ENCODE assay signal across 1 cellular context in the genomic region with DNA sequence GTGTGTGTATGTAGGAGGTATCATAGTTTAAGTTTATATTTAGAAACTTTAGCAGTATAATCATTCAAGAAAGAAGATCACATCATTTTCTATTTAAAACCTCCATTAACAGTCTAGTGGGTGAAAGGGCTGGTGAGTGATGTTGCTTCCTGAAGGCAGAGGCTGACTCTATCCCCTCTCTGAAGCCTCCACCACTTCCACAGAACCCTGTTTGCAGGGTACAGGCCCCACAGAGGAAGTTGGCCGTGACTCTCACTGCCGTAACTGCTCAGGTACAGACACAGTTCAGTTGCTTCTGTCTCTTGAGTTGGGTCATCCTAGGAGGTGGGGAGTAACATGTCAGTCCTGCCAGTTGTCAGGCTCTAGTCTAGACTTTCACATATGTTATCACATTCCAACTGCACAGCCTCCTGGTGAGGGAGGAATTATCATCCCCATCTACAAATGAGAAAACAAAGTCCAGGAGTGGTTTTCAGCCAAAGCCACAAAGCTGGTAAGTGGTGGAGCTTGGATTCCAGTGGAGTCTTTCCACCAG.
A peak's percentile ranks its signal among the peaks of the same experiment; 100 is the strongest.
TF ChIP-seq lines count a peak whose summit lies in the region.

No MANE protein-coding gene starts in this region.

TF ChIP-seq in HepG2, 621 proteins besides CTCF, POLR2A, EP300 and RAD21 (continues in another document):
- no peak for TF ChIP-seq BORCS8-MEF2B (CRISPR knock-in tag; IDR thresholded peaks at IDR 0.05)
- TF ChIP-seq ZNF33B (CRISPR knock-in tag; IDR thresholded peaks at IDR 0.05), result peak; percentile 54; the same call in 1 of the 2 replicates
- TF ChIP-seq ZNF546 (CRISPR knock-in tag; conservative IDR thresholded peaks at IDR 0.05), result 0 out of 2 replicates have a peak, but pooled peaks have one; percentile 43
- no peak for TF ChIP-seq ZSCAN20 (CRISPR knock-in tag; IDR thresholded peaks at IDR 0.05; ENCODE audit: borderline replicate concordance)
- peak; percentile 67; the same call in 1 of the 2 replicates for TF ChIP-seq RCOR2 (CRISPR knock-in tag; IDR thresholded peaks at IDR 0.05)
- TF ChIP-seq, protein P1, sequence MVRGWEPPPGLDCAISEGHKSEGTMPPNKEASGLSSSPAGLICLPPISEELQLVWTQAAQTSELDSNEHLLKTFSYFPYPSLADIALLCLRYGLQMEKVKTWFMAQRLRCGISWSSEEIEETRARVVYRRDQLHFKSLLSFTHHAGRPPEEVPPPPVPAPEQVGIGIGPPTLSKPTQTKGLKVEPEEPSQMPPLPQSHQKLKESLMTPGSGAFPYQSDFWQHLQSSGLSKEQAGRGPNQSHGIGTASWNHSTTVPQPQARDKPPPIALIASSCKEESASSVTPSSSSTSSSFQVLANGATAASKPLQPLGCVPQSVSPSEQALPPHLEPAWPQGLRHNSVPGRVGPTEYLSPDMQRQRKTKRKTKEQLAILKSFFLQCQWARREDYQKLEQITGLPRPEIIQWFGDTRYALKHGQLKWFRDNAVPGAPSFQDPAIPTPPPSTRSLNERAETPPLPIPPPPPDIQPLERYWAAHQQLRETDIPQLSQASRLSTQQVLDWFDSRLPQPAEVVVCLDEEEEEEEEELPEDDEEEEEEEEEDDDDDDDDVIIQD (CRISPR knock-in tag; IDR thresholded peaks at IDR 0.05; ENCODE audit: low read depth), result 0 out of 2 replicates have a peak, but pooled peaks have one; percentile 23
- TF ChIP-seq, protein P2, sequence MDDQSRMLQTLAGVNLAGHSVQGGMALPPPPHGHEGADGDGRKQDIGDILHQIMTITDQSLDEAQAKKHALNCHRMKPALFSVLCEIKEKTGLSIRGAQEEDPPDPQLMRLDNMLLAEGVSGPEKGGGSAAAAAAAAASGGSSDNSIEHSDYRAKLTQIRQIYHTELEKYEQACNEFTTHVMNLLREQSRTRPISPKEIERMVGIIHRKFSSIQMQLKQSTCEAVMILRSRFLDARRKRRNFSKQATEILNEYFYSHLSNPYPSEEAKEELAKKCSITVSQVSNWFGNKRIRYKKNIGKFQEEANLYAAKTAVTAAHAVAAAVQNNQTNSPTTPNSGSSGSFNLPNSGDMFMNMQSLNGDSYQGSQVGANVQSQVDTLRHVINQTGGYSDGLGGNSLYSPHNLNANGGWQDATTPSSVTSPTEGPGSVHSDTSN (CRISPR knock-in tag; IDR thresholded peaks at IDR 0.05; ENCODE audit: borderline replicate concordance), result no peak
- TF ChIP-seq, protein P3, sequence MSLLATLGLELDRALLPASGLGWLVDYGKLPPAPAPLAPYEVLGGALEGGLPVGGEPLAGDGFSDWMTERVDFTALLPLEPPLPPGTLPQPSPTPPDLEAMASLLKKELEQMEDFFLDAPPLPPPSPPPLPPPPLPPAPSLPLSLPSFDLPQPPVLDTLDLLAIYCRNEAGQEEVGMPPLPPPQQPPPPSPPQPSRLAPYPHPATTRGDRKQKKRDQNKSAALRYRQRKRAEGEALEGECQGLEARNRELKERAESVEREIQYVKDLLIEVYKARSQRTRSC (CRISPR knock-in tag; IDR thresholded peaks at IDR 0.05; ENCODE audit: low read depth), result no peak
- TF ChIP-seq, protein P4, sequence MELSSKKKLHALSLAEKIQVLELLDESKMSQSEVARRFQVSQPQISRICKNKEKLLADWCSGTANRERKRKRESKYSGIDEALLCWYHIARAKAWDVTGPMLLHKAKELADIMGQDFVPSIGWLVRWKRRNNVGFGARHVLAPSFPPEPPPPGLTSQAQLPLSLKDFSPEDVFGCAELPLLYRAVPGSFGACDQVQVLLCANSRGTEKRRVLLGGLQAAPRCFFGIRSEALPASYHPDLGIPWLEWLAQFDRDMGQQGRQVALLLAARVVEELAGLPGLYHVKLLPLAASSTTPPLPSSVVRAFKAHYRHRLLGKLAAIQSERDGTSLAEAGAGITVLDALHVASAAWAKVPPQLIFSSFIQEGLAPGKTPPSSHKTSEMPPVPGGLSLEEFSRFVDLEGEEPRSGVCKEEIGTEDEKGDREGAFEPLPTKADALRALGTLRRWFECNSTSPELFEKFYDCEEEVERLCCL (CRISPR knock-in tag; IDR thresholded peaks at IDR 0.05; ENCODE audit: borderline replicate concordance), result no peak
- TF ChIP-seq, protein P5, sequence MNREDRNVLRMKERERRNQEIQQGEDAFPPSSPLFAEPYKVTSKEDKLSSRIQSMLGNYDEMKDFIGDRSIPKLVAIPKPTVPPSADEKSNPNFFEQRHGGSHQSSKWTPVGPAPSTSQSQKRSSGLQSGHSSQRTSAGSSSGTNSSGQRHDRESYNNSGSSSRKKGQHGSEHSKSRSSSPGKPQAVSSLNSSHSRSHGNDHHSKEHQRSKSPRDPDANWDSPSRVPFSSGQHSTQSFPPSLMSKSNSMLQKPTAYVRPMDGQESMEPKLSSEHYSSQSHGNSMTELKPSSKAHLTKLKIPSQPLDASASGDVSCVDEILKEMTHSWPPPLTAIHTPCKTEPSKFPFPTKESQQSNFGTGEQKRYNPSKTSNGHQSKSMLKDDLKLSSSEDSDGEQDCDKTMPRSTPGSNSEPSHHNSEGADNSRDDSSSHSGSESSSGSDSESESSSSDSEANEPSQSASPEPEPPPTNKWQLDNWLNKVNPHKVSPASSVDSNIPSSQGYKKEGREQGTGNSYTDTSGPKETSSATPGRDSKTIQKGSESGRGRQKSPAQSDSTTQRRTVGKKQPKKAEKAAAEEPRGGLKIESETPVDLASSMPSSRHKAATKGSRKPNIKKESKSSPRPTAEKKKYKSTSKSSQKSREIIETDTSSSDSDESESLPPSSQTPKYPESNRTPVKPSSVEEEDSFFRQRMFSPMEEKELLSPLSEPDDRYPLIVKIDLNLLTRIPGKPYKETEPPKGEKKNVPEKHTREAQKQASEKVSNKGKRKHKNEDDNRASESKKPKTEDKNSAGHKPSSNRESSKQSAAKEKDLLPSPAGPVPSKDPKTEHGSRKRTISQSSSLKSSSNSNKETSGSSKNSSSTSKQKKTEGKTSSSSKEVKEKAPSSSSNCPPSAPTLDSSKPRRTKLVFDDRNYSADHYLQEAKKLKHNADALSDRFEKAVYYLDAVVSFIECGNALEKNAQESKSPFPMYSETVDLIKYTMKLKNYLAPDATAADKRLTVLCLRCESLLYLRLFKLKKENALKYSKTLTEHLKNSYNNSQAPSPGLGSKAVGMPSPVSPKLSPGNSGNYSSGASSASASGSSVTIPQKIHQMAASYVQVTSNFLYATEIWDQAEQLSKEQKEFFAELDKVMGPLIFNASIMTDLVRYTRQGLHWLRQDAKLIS (CRISPR knock-in tag; IDR thresholded peaks at IDR 0.05), result no peak
- TF ChIP-seq ETV5 (CRISPR knock-in tag; IDR thresholded peaks at IDR 0.05; ENCODE audit: borderline replicate concordance), result no peak
- TF ChIP-seq HNF4A (CRISPR knock-in tag; IDR thresholded peaks at IDR 0.05), result 0 out of 2 replicates have a peak, but pooled peaks have one; percentile 23
- no peak for TF ChIP-seq KDM3A (CRISPR knock-in tag; IDR thresholded peaks at IDR 0.05; ENCODE audit: low read depth)
- TF ChIP-seq, protein P6, sequence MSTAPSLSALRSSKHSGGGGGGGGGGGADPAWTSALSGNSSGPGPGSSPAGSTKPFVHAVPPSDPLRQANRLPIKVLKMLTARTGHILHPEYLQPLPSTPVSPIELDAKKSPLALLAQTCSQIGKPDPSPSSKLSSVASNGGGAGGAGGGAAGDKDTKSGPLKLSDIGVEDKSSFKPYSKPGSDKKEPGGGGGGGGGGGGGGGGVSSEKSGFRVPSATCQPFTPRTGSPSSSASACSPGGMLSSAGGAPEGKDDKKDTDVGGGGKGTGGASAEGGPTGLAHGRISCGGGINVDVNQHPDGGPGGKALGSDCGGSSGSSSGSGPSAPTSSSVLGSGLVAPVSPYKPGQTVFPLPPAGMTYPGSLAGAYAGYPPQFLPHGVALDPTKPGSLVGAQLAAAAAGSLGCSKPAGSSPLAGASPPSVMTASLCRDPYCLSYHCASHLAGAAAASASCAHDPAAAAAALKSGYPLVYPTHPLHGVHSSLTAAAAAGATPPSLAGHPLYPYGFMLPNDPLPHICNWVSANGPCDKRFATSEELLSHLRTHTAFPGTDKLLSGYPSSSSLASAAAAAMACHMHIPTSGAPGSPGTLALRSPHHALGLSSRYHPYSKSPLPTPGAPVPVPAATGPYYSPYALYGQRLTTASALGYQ (CRISPR knock-in tag; IDR thresholded peaks at IDR 0.05), result no peak
- TF ChIP-seq TEAD2 (CRISPR knock-in tag; IDR thresholded peaks at IDR 0.05), result no peak
- peak; percentile 60 for TF ChIP-seq KDM1A (CRISPR knock-in tag; IDR thresholded peaks at IDR 0.05)
- TF ChIP-seq ADNP (CRISPR knock-in tag; IDR thresholded peaks at IDR 0.05), result peak; percentile 46; the same call in 1 of the 2 replicates
- TF ChIP-seq ZC3H13 (CRISPR knock-in tag; IDR thresholded peaks at IDR 0.05), result no peak
- TF ChIP-seq, protein P7, sequence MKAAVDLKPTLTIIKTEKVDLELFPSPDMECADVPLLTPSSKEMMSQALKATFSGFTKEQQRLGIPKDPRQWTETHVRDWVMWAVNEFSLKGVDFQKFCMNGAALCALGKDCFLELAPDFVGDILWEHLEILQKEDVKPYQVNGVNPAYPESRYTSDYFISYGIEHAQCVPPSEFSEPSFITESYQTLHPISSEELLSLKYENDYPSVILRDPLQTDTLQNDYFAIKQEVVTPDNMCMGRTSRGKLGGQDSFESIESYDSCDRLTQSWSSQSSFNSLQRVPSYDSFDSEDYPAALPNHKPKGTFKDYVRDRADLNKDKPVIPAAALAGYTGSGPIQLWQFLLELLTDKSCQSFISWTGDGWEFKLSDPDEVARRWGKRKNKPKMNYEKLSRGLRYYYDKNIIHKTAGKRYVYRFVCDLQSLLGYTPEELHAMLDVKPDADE (CRISPR knock-in tag; IDR thresholded peaks at IDR 0.05), result no peak
- 0 out of 2 replicates have a peak, but pooled peaks have one; percentile 25 for TF ChIP-seq IRF2 (CRISPR knock-in tag; IDR thresholded peaks at IDR 0.05)
- TF ChIP-seq, protein P8, sequence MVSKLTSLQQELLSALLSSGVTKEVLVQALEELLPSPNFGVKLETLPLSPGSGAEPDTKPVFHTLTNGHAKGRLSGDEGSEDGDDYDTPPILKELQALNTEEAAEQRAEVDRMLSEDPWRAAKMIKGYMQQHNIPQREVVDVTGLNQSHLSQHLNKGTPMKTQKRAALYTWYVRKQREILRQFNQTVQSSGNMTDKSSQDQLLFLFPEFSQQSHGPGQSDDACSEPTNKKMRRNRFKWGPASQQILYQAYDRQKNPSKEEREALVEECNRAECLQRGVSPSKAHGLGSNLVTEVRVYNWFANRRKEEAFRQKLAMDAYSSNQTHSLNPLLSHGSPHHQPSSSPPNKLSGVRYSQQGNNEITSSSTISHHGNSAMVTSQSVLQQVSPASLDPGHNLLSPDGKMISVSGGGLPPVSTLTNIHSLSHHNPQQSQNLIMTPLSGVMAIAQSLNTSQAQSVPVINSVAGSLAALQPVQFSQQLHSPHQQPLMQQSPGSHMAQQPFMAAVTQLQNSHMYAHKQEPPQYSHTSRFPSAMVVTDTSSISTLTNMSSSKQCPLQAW (CRISPR knock-in tag; IDR thresholded peaks at IDR 0.05), result peak; percentile 50; the same call in 1 of the 2 replicates
- peak; percentile 98 for TF ChIP-seq ZMYM3 (CRISPR knock-in tag; IDR thresholded peaks at IDR 0.05)
- TF ChIP-seq NONO (IDR thresholded peaks at IDR 0.05), result no peak
- TF ChIP-seq NONO (CRISPR knock-in tag; conservative IDR thresholded peaks at IDR 0.05), result no peak
- TF ChIP-seq, protein P9, sequence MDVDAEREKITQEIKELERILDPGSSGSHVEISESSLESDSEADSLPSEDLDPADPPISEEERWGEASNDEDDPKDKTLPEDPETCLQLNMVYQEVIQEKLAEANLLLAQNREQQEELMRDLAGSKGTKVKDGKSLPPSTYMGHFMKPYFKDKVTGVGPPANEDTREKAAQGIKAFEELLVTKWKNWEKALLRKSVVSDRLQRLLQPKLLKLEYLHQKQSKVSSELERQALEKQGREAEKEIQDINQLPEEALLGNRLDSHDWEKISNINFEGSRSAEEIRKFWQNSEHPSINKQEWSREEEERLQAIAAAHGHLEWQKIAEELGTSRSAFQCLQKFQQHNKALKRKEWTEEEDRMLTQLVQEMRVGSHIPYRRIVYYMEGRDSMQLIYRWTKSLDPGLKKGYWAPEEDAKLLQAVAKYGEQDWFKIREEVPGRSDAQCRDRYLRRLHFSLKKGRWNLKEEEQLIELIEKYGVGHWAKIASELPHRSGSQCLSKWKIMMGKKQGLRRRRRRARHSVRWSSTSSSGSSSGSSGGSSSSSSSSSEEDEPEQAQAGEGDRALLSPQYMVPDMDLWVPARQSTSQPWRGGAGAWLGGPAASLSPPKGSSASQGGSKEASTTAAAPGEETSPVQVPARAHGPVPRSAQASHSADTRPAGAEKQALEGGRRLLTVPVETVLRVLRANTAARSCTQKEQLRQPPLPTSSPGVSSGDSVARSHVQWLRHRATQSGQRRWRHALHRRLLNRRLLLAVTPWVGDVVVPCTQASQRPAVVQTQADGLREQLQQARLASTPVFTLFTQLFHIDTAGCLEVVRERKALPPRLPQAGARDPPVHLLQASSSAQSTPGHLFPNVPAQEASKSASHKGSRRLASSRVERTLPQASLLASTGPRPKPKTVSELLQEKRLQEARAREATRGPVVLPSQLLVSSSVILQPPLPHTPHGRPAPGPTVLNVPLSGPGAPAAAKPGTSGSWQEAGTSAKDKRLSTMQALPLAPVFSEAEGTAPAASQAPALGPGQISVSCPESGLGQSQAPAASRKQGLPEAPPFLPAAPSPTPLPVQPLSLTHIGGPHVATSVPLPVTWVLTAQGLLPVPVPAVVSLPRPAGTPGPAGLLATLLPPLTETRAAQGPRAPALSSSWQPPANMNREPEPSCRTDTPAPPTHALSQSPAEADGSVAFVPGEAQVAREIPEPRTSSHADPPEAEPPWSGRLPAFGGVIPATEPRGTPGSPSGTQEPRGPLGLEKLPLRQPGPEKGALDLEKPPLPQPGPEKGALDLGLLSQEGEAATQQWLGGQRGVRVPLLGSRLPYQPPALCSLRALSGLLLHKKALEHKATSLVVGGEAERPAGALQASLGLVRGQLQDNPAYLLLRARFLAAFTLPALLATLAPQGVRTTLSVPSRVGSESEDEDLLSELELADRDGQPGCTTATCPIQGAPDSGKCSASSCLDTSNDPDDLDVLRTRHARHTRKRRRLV (CRISPR knock-in tag; IDR thresholded peaks at IDR 0.05), result no peak
- TF ChIP-seq ZNF737 (CRISPR knock-in tag; IDR thresholded peaks at IDR 0.05; ENCODE audit: borderline replicate concordance), result 0 out of 2 replicates have a peak, but pooled peaks have one; percentile 25
- TF ChIP-seq, protein P10, sequence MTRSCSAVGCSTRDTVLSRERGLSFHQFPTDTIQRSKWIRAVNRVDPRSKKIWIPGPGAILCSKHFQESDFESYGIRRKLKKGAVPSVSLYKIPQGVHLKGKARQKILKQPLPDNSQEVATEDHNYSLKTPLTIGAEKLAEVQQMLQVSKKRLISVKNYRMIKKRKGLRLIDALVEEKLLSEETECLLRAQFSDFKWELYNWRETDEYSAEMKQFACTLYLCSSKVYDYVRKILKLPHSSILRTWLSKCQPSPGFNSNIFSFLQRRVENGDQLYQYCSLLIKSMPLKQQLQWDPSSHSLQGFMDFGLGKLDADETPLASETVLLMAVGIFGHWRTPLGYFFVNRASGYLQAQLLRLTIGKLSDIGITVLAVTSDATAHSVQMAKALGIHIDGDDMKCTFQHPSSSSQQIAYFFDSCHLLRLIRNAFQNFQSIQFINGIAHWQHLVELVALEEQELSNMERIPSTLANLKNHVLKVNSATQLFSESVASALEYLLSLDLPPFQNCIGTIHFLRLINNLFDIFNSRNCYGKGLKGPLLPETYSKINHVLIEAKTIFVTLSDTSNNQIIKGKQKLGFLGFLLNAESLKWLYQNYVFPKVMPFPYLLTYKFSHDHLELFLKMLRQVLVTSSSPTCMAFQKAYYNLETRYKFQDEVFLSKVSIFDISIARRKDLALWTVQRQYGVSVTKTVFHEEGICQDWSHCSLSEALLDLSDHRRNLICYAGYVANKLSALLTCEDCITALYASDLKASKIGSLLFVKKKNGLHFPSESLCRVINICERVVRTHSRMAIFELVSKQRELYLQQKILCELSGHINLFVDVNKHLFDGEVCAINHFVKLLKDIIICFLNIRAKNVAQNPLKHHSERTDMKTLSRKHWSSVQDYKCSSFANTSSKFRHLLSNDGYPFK (CRISPR knock-in tag; IDR thresholded peaks at IDR 0.05; ENCODE audit: borderline replicate concordance), result 0 out of 2 replicates have a peak, but pooled peaks have one; percentile 10
- no peak for TF ChIP-seq SP1 (IDR thresholded peaks at IDR 0.05)
- TF ChIP-seq SP1 (CRISPR knock-in tag; IDR thresholded peaks at IDR 0.05), result no peak
- TF ChIP-seq ZNF430 (CRISPR knock-in tag; IDR thresholded peaks at IDR 0.05), result 0 out of 2 replicates have a peak, but pooled peaks have one; percentile 33
